1 cellular context compared by ENCODE assay signal in the genomic region with DNA sequence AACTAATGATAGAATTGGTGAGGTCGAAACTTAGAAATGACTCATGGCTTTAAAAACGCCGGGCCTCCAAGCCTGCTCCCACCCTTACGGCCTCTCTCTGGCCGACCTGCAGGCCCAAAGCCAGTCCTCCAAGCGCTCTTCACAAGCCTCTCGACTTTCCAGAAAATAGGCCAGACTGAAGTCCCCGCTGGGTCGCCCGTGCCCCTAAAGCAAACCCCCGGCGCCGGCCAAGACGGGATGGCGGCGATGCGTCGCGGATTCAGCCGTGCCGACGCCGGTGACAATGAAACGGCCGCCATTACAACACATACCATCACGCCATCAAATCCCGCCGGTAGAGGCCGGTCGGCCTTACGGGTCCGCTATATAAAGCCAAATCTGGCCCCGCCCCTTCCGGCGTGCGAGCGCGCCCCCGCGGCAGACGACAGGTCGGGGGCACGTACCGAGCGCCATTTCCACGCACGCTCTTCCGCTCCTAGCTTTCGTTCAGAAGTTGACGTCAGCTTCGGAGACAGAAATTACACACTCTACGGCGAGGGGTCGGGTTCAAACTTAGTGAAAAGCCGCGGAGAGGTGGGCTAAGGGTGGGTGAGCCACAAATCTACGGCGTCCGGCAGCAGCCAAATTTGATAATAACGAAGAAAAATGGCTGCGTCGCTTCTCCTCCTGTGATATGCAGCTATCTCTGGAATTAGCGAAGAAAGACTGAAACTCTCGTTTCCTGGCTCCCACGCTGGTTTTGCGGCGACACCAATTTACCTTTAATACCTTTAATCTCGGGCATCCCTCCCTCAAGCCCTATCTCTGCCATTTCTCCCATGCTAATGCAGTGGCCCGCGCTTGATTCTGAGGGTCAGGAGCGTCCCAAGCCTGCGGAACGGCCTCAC.
TF ChIP-seq lines count a peak whose summit lies in the region.

Gene RPL3, minus strand, starts transcription at position 340 of the 887 bp plus-strand sequence. Its CDS starts 26 bp downstream, at position 314.

TF ChIP-seq in HepG2, 621 proteins besides CTCF, POLR2A, EP300 and RAD21 (continued from another document and continues in another):
- TF ChIP-seq ZNF597 (CRISPR knock-in tag; IDR thresholded peaks at IDR 0.05) = 0 out of 2 replicates have a peak, but pooled peaks have one; percentile 15
- no peak for TF ChIP-seq ZNF841 (CRISPR knock-in tag; IDR thresholded peaks at IDR 0.05; ENCODE audit: borderline replicate concordance)
- no peak; the same call in none of the 2 replicates for TF ChIP-seq KDM3A (CRISPR knock-in tag; IDR thresholded peaks at IDR 0.05; ENCODE audit: low read depth)
- TF ChIP-seq ZNF639 (CRISPR knock-in tag; conservative IDR thresholded peaks at IDR 0.05) = peak; percentile 92
- TF ChIP-seq KDM6A (CRISPR knock-in tag; IDR thresholded peaks at IDR 0.05; ENCODE audit: low read depth) = no peak
- no peak for TF ChIP-seq HOXA7 (CRISPR knock-in tag; IDR thresholded peaks at IDR 0.05)
- peak; percentile 24; the same call in 1 of the 2 replicates for TF ChIP-seq MEF2D (CRISPR knock-in tag; IDR thresholded peaks at IDR 0.05)
- no peak; the same call in 1 of the 2 replicates for TF ChIP-seq ZNF557 (CRISPR knock-in tag; IDR thresholded peaks at IDR 0.05)
- TF ChIP-seq ZNF580 (CRISPR knock-in tag; IDR thresholded peaks at IDR 0.05; ENCODE audit: borderline replicate concordance, low read depth) = peak; percentile 70
- TF ChIP-seq MYC (CRISPR knock-in tag; IDR thresholded peaks at IDR 0.05; ENCODE audit: borderline replicate concordance) = peak; percentile 94
- TF ChIP-seq TBX3 (IDR thresholded peaks at IDR 0.05; ENCODE audit: borderline replicate concordance) = no peak
- TF ChIP-seq ZBTB4 (CRISPR knock-in tag; IDR thresholded peaks at IDR 0.05; ENCODE audit: borderline replicate concordance) = no peak; the same call in 1 of the 2 replicates
- peak; percentile 64; the same call in 1 of the 2 replicates for TF ChIP-seq ZNF605 (CRISPR knock-in tag; IDR thresholded peaks at IDR 0.05)
- TF ChIP-seq RELA (CRISPR knock-in tag; IDR thresholded peaks at IDR 0.05) = no peak
- TF ChIP-seq DMTF1 (CRISPR knock-in tag; IDR thresholded peaks at IDR 0.05) = no peak
- no peak for TF ChIP-seq AKAP8 (CRISPR knock-in tag; IDR thresholded peaks at IDR 0.05)
- no peak for TF ChIP-seq U2AF2 (IDR thresholded peaks at IDR 0.05; ENCODE audit: low read depth, low read length)
- peak; percentile 92 for TF ChIP-seq SP4 (CRISPR knock-in tag; IDR thresholded peaks at IDR 0.05)
- TF ChIP-seq, protein P1, sequence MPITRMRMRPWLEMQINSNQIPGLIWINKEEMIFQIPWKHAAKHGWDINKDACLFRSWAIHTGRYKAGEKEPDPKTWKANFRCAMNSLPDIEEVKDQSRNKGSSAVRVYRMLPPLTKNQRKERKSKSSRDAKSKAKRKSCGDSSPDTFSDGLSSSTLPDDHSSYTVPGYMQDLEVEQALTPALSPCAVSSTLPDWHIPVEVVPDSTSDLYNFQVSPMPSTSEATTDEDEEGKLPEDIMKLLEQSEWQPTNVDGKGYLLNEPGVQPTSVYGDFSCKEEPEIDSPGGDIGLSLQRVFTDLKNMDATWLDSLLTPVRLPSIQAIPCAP (CRISPR knock-in tag; IDR thresholded peaks at IDR 0.05; ENCODE audit: low read depth) = no peak
- peak; percentile 57; the same call in 1 of the 2 replicates for TF ChIP-seq ISL2 (CRISPR knock-in tag; IDR thresholded peaks at IDR 0.05)
- TF ChIP-seq ZNF235 (CRISPR knock-in tag; IDR thresholded peaks at IDR 0.05; ENCODE audit: borderline replicate concordance) = no peak; the same call in 1 of the 2 replicates
- TF ChIP-seq ZSCAN20 (CRISPR knock-in tag; IDR thresholded peaks at IDR 0.05; ENCODE audit: borderline replicate concordance) = peak; percentile 90; the same call in 1 of the 2 replicates
- TF ChIP-seq PHF5A (CRISPR knock-in tag; IDR thresholded peaks at IDR 0.05; ENCODE audit: low read depth, unreplicated experiment) = peak; percentile 13
- no peak for TF ChIP-seq JDP2 (CRISPR knock-in tag; IDR thresholded peaks at IDR 0.05; ENCODE audit: borderline replicate concordance)
- TF ChIP-seq KDM2A (CRISPR knock-in tag; IDR thresholded peaks at IDR 0.05; ENCODE audit: borderline replicate concordance, low read depth) = peak; percentile 84; the same call in 1 of the 2 replicates
- peak; percentile 70; the same call in 1 of the 2 replicates for TF ChIP-seq ZNF276 (CRISPR knock-in tag; IDR thresholded peaks at IDR 0.05; ENCODE audit: low read depth)
- peak; percentile 100 for TF ChIP-seq DR1 (CRISPR knock-in tag; IDR thresholded peaks at IDR 0.05)
- TF ChIP-seq MXD4 (CRISPR knock-in tag; IDR thresholded peaks at IDR 0.05) = peak; percentile 84
- no peak for TF ChIP-seq ZNF720 (CRISPR knock-in tag; IDR thresholded peaks at IDR 0.05)
- TF ChIP-seq ZBTB21 (CRISPR knock-in tag; IDR thresholded peaks at IDR 0.05) = peak; percentile 90
- peak; percentile 66; the same call in 1 of the 2 replicates for TF ChIP-seq ZNF879 (CRISPR knock-in tag; IDR thresholded peaks at IDR 0.05)
- TF ChIP-seq ZNF121 (CRISPR knock-in tag; IDR thresholded peaks at IDR 0.05) = no peak
- TF ChIP-seq SNRNP70 (IDR thresholded peaks at IDR 0.05; ENCODE audit: low read depth, low read length) = no peak
- TF ChIP-seq, protein P2, sequence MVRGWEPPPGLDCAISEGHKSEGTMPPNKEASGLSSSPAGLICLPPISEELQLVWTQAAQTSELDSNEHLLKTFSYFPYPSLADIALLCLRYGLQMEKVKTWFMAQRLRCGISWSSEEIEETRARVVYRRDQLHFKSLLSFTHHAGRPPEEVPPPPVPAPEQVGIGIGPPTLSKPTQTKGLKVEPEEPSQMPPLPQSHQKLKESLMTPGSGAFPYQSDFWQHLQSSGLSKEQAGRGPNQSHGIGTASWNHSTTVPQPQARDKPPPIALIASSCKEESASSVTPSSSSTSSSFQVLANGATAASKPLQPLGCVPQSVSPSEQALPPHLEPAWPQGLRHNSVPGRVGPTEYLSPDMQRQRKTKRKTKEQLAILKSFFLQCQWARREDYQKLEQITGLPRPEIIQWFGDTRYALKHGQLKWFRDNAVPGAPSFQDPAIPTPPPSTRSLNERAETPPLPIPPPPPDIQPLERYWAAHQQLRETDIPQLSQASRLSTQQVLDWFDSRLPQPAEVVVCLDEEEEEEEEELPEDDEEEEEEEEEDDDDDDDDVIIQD (CRISPR knock-in tag; IDR thresholded peaks at IDR 0.05; ENCODE audit: low read depth) = no peak
- peak; percentile 75 for TF ChIP-seq FOSL2 (CRISPR knock-in tag; IDR thresholded peaks at IDR 0.05)
- no peak for TF ChIP-seq ZNF672 (CRISPR knock-in tag; IDR thresholded peaks at IDR 0.05)
- TF ChIP-seq, protein P3, sequence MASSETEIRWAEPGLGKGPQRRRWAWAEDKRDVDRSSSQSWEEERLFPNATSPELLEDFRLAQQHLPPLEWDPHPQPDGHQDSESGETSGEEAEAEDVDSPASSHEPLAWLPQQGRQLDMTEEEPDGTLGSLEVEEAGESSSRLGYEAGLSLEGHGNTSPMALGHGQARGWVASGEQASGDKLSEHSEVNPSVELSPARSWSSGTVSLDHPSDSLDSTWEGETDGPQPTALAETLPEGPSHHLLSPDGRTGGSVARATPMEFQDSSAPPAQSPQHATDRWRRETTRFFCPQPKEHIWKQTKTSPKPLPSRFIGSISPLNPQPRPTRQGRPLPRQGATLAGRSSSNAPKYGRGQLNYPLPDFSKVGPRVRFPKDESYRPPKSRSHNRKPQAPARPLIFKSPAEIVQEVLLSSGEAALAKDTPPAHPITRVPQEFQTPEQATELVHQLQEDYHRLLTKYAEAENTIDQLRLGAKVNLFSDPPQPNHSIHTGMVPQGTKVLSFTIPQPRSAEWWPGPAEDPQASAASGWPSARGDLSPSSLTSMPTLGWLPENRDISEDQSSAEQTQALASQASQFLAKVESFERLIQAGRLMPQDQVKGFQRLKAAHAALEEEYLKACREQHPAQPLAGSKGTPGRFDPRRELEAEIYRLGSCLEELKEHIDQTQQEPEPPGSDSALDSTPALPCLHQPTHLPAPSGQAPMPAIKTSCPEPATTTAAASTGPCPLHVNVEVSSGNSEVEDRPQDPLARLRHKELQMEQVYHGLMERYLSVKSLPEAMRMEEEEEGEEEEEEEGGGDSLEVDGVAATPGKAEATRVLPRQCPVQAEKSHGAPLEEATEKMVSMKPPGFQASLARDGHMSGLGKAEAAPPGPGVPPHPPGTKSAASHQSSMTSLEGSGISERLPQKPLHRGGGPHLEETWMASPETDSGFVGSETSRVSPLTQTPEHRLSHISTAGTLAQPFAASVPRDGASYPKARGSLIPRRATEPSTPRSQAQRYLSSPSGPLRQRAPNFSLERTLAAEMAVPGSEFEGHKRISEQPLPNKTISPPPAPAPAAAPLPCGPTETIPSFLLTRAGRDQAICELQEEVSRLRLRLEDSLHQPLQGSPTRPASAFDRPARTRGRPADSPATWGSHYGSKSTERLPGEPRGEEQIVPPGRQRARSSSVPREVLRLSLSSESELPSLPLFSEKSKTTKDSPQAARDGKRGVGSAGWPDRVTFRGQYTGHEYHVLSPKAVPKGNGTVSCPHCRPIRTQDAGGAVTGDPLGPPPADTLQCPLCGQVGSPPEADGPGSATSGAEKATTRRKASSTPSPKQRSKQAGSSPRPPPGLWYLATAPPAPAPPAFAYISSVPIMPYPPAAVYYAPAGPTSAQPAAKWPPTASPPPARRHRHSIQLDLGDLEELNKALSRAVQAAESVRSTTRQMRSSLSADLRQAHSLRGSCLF (CRISPR knock-in tag; IDR thresholded peaks at IDR 0.05; ENCODE audit: borderline replicate concordance) = no peak
- 0 out of 2 replicates have a peak, but pooled peaks have one; percentile 5 for TF ChIP-seq FIP1L1 (IDR thresholded peaks at IDR 0.05; ENCODE audit: borderline replicate concordance, insufficient read depth, low read depth, low read length)
- no peak for TF ChIP-seq RFX1 (IDR thresholded peaks at IDR 0.05)
